In the genomic region with DNA sequence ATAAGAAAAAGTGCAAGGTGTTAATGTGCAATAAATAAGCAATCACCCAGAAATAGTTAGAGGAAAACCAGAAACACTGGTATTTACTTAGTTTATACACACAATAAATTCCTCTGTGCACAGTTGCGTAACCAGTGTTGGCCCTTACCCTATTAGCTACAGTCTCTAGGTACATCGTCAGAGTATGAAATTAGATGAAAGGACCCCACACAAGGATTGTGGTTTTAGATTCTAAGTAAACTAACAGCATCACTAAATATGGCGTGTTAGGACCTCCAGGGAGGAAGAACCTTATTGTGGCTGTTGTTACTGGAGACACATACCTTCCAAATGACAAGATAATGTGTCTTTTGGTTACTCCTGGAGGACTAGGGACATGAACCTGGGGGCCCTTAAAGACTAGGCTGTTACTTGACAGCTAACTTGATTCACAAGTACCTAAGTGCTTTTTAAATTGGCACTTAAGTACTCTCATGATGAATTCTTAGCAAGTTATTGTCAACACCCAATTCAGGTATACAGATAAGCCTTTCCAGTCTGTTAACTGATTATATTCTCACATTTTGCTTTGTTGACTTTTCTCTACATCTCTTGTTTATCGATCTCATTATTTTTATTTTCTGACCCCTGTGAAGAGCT, we compare ENCODE assay signal across 1 cellular context.
TF ChIP-seq lines count a peak whose summit lies in the region.

No MANE protein-coding gene starts in this region.

TF ChIP-seq in HepG2, 621 proteins besides CTCF, POLR2A, EP300 and RAD21 (continued from another document and continues in another):
- TF ChIP-seq MXD3 (CRISPR knock-in tag; IDR thresholded peaks at IDR 0.05) (no peak), THAP11 (CRISPR knock-in tag; IDR thresholded peaks at IDR 0.05) (no peak), ZNF234 (CRISPR knock-in tag; conservative IDR thresholded peaks at IDR 0.05) (no peak), NR1H2 (CRISPR knock-in tag; IDR thresholded peaks at IDR 0.05; ENCODE audit: borderline replicate concordance, low read depth) (no peak), HNRNPL (IDR thresholded peaks at IDR 0.05; ENCODE audit: low read depth, low read length) (no peak), RNF219 (CRISPR knock-in tag; IDR thresholded peaks at IDR 0.05) (no peak), ZBED4 (CRISPR knock-in tag; IDR thresholded peaks at IDR 0.05; ENCODE audit: borderline replicate concordance) (no peak), HNF4A (CRISPR knock-in tag; IDR thresholded peaks at IDR 0.05) (peak; percentile 34; the same call in 1 of the 2 replicates), CHD2 (IDR thresholded peaks at IDR 0.05; ENCODE audit: low read depth, low read length) (no peak), PPARG (CRISPR knock-in tag; conservative IDR thresholded peaks at IDR 0.05) (peak; percentile 84), ZFYVE20 (CRISPR knock-in tag; IDR thresholded peaks at IDR 0.05; ENCODE audit: borderline replicate concordance, low read depth) (no peak), HOXA3 (CRISPR knock-in tag; IDR thresholded peaks at IDR 0.05) (no peak), ZNF740 (CRISPR knock-in tag; IDR thresholded peaks at IDR 0.05) (no peak), ZNF572 (CRISPR knock-in tag; IDR thresholded peaks at IDR 0.05) (no peak), SOX6 (IDR thresholded peaks at IDR 0.05) (no peak), SOX6 (CRISPR knock-in tag; IDR thresholded peaks at IDR 0.05) (peak; percentile 39; the same call in 1 of the 2 replicates), ZBTB1 (CRISPR knock-in tag; IDR thresholded peaks at IDR 0.05; ENCODE audit: borderline replicate concordance) (no peak), CBX2 (IDR thresholded peaks at IDR 0.05; ENCODE audit: low read depth, low read length) (no peak), CBX2 (CRISPR knock-in tag; IDR thresholded peaks at IDR 0.05; ENCODE audit: low read depth) (no peak), IKZF4 (CRISPR knock-in tag; IDR thresholded peaks at IDR 0.05; ENCODE audit: borderline replicate concordance, low read depth, not compliant biosample characterization) (no peak), AGO2 (optimal IDR thresholded peaks at IDR 0.05; ENCODE audit: low read depth, low read length) (no peak), SOX13 (IDR thresholded peaks at IDR 0.05) (no peak), SOX13 (CRISPR knock-in tag; conservative IDR thresholded peaks at IDR 0.05 in 1 of 2, IDR thresholded peaks at IDR 0.05 in 1 of 2) (peak in 1 of 2 experiments; percentile 71; a peak in 1 of 4 replicates), ZEB1 (IDR thresholded peaks at IDR 0.05; ENCODE audit: insufficient replicate concordance, low read depth) (no peak), FOSL1 (CRISPR knock-in tag; IDR thresholded peaks at IDR 0.05; ENCODE audit: borderline replicate concordance) (no peak), CREB3 (CRISPR knock-in tag; IDR thresholded peaks at IDR 0.05) (no peak), NFE2L2 (IDR thresholded peaks at IDR 0.05; ENCODE audit: low read length) (no peak), GATAD2A (CRISPR knock-in tag; IDR thresholded peaks at IDR 0.05) (peak; percentile 85), GATA4 (IDR thresholded peaks at IDR 0.05; ENCODE audit: borderline replicate concordance, low read depth) (no peak), GLI4 (CRISPR knock-in tag; IDR thresholded peaks at IDR 0.05; ENCODE audit: borderline replicate concordance) (no peak)
- TF ChIP-seq, protein P1, sequence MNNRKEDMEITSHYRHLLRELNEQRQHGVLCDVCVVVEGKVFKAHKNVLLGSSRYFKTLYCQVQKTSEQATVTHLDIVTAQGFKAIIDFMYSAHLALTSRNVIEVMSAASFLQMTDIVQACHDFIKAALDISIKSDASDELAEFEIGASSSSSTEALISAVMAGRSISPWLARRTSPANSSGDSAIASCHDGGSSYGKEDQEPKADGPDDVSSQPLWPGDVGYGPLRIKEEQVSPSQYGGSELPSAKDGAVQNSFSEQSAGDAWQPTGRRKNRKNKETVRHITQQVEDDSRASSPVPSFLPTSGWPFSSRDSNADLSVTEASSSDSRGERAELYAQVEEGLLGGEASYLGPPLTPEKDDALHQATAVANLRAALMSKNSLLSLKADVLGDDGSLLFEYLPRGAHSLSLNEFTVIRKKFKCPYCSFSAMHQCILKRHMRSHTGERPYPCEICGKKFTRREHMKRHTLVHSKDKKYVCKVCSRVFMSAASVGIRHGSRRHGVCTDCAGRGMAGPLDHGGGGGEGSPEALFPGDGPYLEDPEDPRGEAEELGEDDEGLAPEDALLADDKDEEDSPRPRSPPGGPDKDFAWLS (CRISPR knock-in tag; IDR thresholded peaks at IDR 0.05; ENCODE audit: borderline replicate concordance), result no peak
- TF ChIP-seq, protein P2, sequence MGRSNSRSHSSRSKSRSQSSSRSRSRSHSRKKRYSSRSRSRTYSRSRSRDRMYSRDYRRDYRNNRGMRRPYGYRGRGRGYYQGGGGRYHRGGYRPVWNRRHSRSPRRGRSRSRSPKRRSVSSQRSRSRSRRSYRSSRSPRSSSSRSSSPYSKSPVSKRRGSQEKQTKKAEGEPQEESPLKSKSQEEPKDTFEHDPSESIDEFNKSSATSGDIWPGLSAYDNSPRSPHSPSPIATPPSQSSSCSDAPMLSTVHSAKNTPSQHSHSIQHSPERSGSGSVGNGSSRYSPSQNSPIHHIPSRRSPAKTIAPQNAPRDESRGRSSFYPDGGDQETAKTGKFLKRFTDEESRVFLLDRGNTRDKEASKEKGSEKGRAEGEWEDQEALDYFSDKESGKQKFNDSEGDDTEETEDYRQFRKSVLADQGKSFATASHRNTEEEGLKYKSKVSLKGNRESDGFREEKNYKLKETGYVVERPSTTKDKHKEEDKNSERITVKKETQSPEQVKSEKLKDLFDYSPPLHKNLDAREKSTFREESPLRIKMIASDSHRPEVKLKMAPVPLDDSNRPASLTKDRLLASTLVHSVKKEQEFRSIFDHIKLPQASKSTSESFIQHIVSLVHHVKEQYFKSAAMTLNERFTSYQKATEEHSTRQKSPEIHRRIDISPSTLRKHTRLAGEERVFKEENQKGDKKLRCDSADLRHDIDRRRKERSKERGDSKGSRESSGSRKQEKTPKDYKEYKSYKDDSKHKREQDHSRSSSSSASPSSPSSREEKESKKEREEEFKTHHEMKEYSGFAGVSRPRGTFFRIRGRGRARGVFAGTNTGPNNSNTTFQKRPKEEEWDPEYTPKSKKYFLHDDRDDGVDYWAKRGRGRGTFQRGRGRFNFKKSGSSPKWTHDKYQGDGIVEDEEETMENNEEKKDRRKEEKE (IDR thresholded peaks at IDR 0.05), result no peak
- TF ChIP-seq, protein P3, sequence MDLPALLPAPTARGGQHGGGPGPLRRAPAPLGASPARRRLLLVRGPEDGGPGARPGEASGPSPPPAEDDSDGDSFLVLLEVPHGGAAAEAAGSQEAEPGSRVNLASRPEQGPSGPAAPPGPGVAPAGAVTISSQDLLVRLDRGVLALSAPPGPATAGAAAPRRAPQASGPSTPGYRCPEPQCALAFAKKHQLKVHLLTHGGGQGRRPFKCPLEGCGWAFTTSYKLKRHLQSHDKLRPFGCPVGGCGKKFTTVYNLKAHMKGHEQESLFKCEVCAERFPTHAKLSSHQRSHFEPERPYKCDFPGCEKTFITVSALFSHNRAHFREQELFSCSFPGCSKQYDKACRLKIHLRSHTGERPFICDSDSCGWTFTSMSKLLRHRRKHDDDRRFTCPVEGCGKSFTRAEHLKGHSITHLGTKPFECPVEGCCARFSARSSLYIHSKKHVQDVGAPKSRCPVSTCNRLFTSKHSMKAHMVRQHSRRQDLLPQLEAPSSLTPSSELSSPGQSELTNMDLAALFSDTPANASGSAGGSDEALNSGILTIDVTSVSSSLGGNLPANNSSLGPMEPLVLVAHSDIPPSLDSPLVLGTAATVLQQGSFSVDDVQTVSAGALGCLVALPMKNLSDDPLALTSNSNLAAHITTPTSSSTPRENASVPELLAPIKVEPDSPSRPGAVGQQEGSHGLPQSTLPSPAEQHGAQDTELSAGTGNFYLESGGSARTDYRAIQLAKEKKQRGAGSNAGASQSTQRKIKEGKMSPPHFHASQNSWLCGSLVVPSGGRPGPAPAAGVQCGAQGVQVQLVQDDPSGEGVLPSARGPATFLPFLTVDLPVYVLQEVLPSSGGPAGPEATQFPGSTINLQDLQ (CRISPR knock-in tag; IDR thresholded peaks at IDR 0.05), result no peak
- TF ChIP-seq, protein P4, sequence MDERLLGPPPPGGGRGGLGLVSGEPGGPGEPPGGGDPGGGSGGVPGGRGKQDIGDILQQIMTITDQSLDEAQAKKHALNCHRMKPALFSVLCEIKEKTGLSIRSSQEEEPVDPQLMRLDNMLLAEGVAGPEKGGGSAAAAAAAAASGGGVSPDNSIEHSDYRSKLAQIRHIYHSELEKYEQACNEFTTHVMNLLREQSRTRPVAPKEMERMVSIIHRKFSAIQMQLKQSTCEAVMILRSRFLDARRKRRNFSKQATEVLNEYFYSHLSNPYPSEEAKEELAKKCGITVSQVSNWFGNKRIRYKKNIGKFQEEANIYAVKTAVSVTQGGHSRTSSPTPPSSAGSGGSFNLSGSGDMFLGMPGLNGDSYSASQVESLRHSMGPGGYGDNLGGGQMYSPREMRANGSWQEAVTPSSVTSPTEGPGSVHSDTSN (CRISPR knock-in tag; IDR thresholded peaks at IDR 0.05), result no peak
- TF ChIP-seq, protein P5, sequence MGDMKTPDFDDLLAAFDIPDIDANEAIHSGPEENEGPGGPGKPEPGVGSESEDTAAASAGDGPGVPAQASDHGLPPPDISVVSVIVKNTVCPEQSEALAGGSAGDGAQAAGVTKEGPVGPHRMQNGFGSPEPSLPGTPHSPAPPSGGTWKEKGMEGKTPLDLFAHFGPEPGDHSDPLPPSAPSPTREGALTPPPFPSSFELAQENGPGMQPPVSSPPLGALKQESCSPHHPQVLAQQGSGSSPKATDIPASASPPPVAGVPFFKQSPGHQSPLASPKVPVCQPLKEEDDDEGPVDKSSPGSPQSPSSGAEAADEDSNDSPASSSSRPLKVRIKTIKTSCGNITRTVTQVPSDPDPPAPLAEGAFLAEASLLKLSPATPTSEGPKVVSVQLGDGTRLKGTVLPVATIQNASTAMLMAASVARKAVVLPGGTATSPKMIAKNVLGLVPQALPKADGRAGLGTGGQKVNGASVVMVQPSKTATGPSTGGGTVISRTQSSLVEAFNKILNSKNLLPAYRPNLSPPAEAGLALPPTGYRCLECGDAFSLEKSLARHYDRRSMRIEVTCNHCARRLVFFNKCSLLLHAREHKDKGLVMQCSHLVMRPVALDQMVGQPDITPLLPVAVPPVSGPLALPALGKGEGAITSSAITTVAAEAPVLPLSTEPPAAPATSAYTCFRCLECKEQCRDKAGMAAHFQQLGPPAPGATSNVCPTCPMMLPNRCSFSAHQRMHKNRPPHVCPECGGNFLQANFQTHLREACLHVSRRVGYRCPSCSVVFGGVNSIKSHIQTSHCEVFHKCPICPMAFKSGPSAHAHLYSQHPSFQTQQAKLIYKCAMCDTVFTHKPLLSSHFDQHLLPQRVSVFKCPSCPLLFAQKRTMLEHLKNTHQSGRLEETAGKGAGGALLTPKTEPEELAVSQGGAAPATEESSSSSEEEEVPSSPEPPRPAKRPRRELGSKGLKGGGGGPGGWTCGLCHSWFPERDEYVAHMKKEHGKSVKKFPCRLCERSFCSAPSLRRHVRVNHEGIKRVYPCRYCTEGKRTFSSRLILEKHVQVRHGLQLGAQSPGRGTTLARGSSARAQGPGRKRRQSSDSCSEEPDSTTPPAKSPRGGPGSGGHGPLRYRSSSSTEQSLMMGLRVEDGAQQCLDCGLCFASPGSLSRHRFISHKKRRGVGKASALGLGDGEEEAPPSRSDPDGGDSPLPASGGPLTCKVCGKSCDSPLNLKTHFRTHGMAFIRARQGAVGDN (CRISPR knock-in tag; IDR thresholded peaks at IDR 0.05), result no peak
